Comparison of ENCODE assay signal across 2 cellular contexts in the genomic region with DNA sequence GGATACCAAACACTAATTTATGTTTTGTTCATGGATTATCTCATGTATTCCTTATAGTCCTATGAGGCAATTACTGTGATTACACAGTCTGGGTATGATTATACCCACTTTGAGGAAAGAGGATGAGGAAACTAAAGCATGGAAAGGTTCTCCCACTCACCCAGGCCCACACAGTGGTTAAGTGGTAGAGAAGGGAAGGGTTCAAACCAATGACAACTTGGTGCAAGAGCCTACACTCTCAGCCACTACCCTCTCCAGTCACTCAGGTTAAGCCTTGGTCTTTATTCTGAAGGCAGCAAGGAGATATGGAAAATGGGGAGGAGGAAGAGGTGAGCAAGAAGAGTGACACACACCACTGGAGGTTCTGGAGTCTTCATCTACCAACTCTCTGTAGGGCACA.
TF ChIP-seq lines count a peak whose summit lies in the region.

No MANE protein-coding gene starts in this region.

TF ChIP-seq in HCT116, 20 proteins besides CTCF, POLR2A, EP300 and RAD21 (continued from another document):
- TF ChIP-seq, protein P1, sequence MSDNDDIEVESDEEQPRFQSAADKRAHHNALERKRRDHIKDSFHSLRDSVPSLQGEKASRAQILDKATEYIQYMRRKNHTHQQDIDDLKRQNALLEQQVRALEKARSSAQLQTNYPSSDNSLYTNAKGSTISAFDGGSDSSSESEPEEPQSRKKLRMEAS (IDR thresholded peaks at IDR 0.05), result no peak
- TF ChIP-seq SRF (IDR thresholded peaks at IDR 0.05; ENCODE audit: low read depth), result no peak
- no peak for TF ChIP-seq SIN3A (IDR thresholded peaks at IDR 0.05; ENCODE audit: low read depth)
- no peak for TF ChIP-seq CBX3 (IDR thresholded peaks at IDR 0.05; ENCODE audit: low read depth)
- TF ChIP-seq EGR1 (IDR thresholded peaks at IDR 0.05; ENCODE audit: low read depth), result no peak
- TF ChIP-seq, protein P2, sequence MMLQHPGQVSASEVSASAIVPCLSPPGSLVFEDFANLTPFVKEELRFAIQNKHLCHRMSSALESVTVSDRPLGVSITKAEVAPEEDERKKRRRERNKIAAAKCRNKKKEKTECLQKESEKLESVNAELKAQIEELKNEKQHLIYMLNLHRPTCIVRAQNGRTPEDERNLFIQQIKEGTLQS (IDR thresholded peaks at IDR 0.05), result no peak
- no peak for TF ChIP-seq SP1 (IDR thresholded peaks at IDR 0.05; ENCODE audit: low read depth)
- TF ChIP-seq FOSL1 (IDR thresholded peaks at IDR 0.05; ENCODE audit: low read depth), result no peak
- TF ChIP-seq CEBPB (IDR thresholded peaks at IDR 0.05; ENCODE audit: low read depth), result no peak
- TF ChIP-seq YY1 (IDR thresholded peaks at IDR 0.05; ENCODE audit: extremely low read depth, insufficient replicate concordance, low read depth, low read length), result no peak
- TF ChIP-seq TCF7L2 (IDR thresholded peaks at IDR 0.05; ENCODE audit: borderline replicate concordance, extremely low read depth, insufficient read depth, insufficient read length), result no peak
- no peak for TF ChIP-seq JUND (IDR thresholded peaks at IDR 0.05)
- TF ChIP-seq ELF1 (IDR thresholded peaks at IDR 0.05; ENCODE audit: borderline replicate concordance, low read depth), result no peak
- TF ChIP-seq, protein P3, sequence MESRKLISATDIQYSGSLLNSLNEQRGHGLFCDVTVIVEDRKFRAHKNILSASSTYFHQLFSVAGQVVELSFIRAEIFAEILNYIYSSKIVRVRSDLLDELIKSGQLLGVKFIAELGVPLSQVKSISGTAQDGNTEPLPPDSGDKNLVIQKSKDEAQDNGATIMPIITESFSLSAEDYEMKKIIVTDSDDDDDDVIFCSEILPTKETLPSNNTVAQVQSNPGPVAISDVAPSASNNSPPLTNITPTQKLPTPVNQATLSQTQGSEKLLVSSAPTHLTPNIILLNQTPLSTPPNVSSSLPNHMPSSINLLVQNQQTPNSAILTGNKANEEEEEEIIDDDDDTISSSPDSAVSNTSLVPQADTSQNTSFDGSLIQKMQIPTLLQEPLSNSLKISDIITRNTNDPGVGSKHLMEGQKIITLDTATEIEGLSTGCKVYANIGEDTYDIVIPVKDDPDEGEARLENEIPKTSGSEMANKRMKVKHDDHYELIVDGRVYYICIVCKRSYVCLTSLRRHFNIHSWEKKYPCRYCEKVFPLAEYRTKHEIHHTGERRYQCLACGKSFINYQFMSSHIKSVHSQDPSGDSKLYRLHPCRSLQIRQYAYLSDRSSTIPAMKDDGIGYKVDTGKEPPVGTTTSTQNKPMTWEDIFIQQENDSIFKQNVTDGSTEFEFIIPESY (IDR thresholded peaks at IDR 0.05; ENCODE audit: extremely low read depth, insufficient replicate concordance, low read length), result no peak
- TF ChIP-seq EZH2phosphoT487 (IDR thresholded peaks at IDR 0.05; ENCODE audit: borderline replicate concordance), result no peak
- no peak for TF ChIP-seq EZH2 (IDR thresholded peaks at IDR 0.05)
- TF ChIP-seq, protein P4, sequence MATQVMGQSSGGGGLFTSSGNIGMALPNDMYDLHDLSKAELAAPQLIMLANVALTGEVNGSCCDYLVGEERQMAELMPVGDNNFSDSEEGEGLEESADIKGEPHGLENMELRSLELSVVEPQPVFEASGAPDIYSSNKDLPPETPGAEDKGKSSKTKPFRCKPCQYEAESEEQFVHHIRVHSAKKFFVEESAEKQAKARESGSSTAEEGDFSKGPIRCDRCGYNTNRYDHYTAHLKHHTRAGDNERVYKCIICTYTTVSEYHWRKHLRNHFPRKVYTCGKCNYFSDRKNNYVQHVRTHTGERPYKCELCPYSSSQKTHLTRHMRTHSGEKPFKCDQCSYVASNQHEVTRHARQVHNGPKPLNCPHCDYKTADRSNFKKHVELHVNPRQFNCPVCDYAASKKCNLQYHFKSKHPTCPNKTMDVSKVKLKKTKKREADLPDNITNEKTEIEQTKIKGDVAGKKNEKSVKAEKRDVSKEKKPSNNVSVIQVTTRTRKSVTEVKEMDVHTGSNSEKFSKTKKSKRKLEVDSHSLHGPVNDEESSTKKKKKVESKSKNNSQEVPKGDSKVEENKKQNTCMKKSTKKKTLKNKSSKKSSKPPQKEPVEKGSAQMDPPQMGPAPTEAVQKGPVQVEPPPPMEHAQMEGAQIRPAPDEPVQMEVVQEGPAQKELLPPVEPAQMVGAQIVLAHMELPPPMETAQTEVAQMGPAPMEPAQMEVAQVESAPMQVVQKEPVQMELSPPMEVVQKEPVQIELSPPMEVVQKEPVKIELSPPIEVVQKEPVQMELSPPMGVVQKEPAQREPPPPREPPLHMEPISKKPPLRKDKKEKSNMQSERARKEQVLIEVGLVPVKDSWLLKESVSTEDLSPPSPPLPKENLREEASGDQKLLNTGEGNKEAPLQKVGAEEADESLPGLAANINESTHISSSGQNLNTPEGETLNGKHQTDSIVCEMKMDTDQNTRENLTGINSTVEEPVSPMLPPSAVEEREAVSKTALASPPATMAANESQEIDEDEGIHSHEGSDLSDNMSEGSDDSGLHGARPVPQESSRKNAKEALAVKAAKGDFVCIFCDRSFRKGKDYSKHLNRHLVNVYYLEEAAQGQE (IDR thresholded peaks at IDR 0.05; ENCODE audit: low read depth), result no peak

TF ChIP-seq in K562, 482 proteins besides CTCF, POLR2A, EP300 and RAD21:
- TF ChIP-seq, protein P5, sequence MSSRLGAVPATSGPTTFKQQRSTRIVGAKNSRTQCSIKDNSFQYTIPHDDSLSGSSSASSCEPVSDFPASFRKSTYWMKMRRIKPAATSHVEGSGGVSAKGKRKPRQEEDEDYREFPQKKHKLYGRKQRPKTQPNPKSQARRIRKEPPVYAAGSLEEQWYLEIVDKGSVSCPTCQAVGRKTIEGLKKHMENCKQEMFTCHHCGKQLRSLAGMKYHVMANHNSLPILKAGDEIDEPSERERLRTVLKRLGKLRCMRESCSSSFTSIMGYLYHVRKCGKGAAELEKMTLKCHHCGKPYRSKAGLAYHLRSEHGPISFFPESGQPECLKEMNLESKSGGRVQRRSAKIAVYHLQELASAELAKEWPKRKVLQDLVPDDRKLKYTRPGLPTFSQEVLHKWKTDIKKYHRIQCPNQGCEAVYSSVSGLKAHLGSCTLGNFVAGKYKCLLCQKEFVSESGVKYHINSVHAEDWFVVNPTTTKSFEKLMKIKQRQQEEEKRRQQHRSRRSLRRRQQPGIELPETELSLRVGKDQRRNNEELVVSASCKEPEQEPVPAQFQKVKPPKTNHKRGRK (tag; IDR thresholded peaks at IDR 0.05), result no peak
- TF ChIP-seq ZKSCAN3 (CRISPR knock-in tag; IDR thresholded peaks at IDR 0.05), result no peak
- no peak for TF ChIP-seq ILK (tag; IDR thresholded peaks at IDR 0.05; ENCODE audit: borderline replicate concordance, low read depth)
- TF ChIP-seq ZNF3 (CRISPR knock-in tag; IDR thresholded peaks at IDR 0.05), result no peak
- no peak for TF ChIP-seq BRD9 (IDR thresholded peaks at IDR 0.05; ENCODE audit: low read depth, partially characterized antibody)
- no peak for TF ChIP-seq ELF2 (CRISPR knock-in tag; IDR thresholded peaks at IDR 0.05)
